Comparison of ENCODE assay signal across 1 cellular context in genomic region chr4:137238456-137238855, GRCh38.
TF ChIP-seq lines count a peak whose summit lies in the region.

No MANE protein-coding gene starts in this region.

TF ChIP-seq in GM23338, 12 proteins besides CTCF, POLR2A, EP300 and RAD21 (continued from another document):
- TF ChIP-seq NANOG (IDR thresholded peaks at IDR 0.05; ENCODE audit: borderline replicate concordance) (no peak), EZH2 (IDR thresholded peaks at IDR 0.05; ENCODE audit: low read depth, unreplicated experiment) (no peak)
TF ChIP-seq in GM23338: peak in this region for 0.
